Comparison of ENCODE assay signal across 20 cellular contexts in the genomic region with DNA sequence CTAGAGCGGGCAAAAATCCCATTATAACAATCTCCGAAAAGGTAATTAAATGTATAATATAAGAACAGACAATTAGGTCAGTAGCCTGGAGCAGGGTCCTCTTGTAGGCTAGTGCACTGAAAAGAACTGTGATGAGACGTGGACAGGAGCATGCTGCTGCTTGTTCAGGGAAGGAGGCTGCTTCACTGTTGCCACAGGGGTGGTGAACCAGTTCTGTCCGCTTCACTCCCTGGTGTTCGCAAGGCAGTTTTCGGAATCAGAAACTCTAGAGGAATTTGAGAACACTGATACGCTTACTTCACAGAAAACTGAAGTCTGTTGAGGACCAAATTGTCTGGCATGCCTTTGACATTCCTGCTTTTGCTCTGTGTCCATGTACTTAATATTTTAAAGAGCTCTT.
"Had no signal": no experiment of that assay in that cellular context is flagged by ENCODE, and none has a peak within 500 bp of the region (broad histone marks: within the 10 kb centered on the region; RNA-seq: fewer than 3 reads in every experiment).

No MANE protein-coding gene starts in this region.

- H3K27me3 ChIP-seq: adrenal gland, colonic mucosa, esophagus squamous epithelium, spleen, upper lobe of right lung had no signal

- ATAC-seq: activated CD8-positive, alpha-beta T cell treated with anti-CD3 and anti-CD28 coated beads, Interleukin-2, amount 10 ng/mL, durations not matched to agents 7 days and 5 days; sciatic nerve; stimulated activated naive CD8-positive, alpha-beta T cell treated with anti-CD3 and anti-CD28 coated beads, Interleukin-15, amount 100 ng/mL, for 72 hours; T-helper 17 cell; upper lobe of right lung had no signal

- H3K9me3 ChIP-seq: adrenal gland, colonic mucosa, esophagus squamous epithelium, spleen, upper lobe of right lung had no signal

- H3K36me3 ChIP-seq: adrenal gland, colonic mucosa, esophagus squamous epithelium, spleen, upper lobe of right lung had no signal

- DNase-seq: activated CD4-positive, alpha-beta T cell treated with anti-CD3 and anti-CD28 coated beads, Interleukin-2, amount 10 ng/mL, durations not matched to agents 24 days and 14 days; activated CD4-positive, CD25-positive, alpha-beta regulatory T cell; activated CD8-positive, alpha-beta memory T cell treated with anti-CD3 and anti-CD28 coated beads, Interleukin-2, amount 50 U/mL, for 4 hours; activated CD8-positive, alpha-beta T cell treated with anti-CD3 and anti-CD28 coated beads, Interleukin-2, amount 10 ng/mL, durations not matched to agents 7 days and 5 days; activated effector memory CD4-positive, alpha-beta T cell treated with anti-CD3 and anti-CD28 coated beads, Interleukin-2, amount 50 U/mL, for 16 hours; activated T-cell treated with anti-CD3 and anti-CD28 coated beads, Interleukin-2, amount 50 U/mL, for 48 hours; adrenal gland; central memory CD4-positive, alpha-beta T cell; colonic mucosa; esophagus squamous epithelium; glutamatergic neuron; hypothalamus; kidney glomerular epithelial cell; nephron progenitor cell; spleen; stimulated activated naive CD8-positive, alpha-beta T cell treated with anti-CD3 and anti-CD28 coated beads, Interleukin-15, amount 100 ng/mL, for 72 hours; T-helper 17 cell; upper lobe of right lung had no signal

- H3K4me3 ChIP-seq: adrenal gland, colonic mucosa, esophagus squamous epithelium, spleen, upper lobe of right lung had no signal

- H3K4me1 ChIP-seq: upper lobe of right lung had no signal

- H3K27ac ChIP-seq: adrenal gland, colonic mucosa, spleen, upper lobe of right lung had no signal

- FAIRE-seq: endometrium had no signal
